In the genomic region with DNA sequence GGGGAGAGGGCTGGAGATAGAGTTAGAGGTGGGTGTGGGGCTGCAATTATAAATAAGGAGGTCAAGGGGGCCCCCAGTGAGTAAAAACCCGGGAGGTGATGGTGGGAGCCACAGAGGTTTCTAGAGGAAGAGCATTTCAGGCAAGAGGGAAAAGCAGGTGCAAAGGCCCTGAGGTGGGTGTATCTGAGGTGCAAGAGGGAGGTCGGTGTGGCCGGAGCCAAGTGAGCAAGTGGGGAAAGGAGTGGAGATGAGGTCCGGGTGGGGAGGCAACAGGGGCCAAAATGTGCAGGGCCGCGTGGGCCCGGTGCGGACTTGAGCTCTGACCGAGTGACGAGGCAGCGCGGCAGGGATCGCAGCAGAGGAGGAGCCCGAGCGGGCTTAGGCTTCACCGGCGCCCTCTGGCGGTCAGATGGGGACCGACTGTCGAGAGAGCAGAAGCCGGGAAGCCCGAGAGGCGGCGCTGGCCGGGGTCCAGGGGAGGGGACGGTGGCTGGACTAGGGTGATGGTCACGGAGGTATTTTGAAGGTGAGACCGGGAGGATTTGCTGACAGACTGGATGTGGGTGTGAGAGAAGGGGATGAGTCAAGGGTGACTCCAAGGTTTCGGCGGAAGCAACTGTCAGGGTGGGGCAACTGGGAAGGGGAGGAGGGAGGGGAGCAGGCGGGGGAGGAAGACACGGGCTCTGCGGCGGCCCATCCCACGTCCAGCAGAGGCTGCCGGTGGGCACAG, we compare ENCODE assay signal across 7 cellular contexts. TPM values are rescaled to one million over a fixed set of nuclear protein-coding genes. Genes with fewer than 3 reads are reported as not detected.
DNase-seq lines count a peak whose midpoint lies in the region; ATAC-seq, FAIRE-seq and TF ChIP-seq lines count a peak whose summit lies in the region.

No MANE protein-coding gene starts in this region.

- intact Hi-C loops in ascending aorta (cut with DNase I), result loop anchor here (2.0 kb wide), 1 partner anchor 30 kb away; a partner anchor contains a TSS
- intact Hi-C loops in aorta (cut with DNase I), result loop anchor here (5.0 to 10.0 kb wide), 5 partner anchors 142 to 324 kb away; a partner anchor contains a TSS

- H3K27ac ChIP-seq in ascending aorta, result no peak overlapping the region
- no peak overlapping the region for H3K27ac ChIP-seq in aorta (ENCODE audit: low read depth in 1 of 2, low read length in 2 of 2)

- H3K9me3 ChIP-seq in ascending aorta (no peaks in the 10 kb centered on the region), aorta (ENCODE audit: control insufficient read depth, low read length) (no peaks in the 10 kb centered on the region)

- H3K4me3 ChIP-seq in ascending aorta, result peak overlapping the region; percentile 43 to 51
- no peak overlapping the region for H3K4me3 ChIP-seq in aorta (ENCODE audit: low read length in 2 of 2)

- no peak for TF ChIP-seq POLR2A in GM12891 (IDR thresholded peaks at IDR 0.05; ENCODE audit: low read depth, low read length)

- no peaks in the 10 kb centered on the region for H3K27me3 ChIP-seq in ascending aorta
- no peaks in the 10 kb centered on the region for H3K27me3 ChIP-seq in aorta (ENCODE audit: control insufficient read depth in 1 of 2, insufficient read depth in 2 of 2, low read length in 1 of 2)

- ATAC-seq in aorta (ENCODE audit: low FRiP score), result peak; percentile 91

- H3K36me3 ChIP-seq in ascending aorta (no peaks in the 10 kb centered on the region), aorta (ENCODE audit: control insufficient read depth in 1 of 2, insufficient read depth in 2 of 2, low read length in 1 of 2) (no peaks in the 10 kb centered on the region)

- H3K4me1 ChIP-seq in ascending aorta (peaks cover 0 to 7% of the 10 kb centered on the region in 2 donors), aorta (ENCODE audit: control insufficient read depth in 1 of 2, insufficient read depth in 2 of 2, low read length in 2 of 2) (no peaks in the 10 kb centered on the region)

- peak; percentile 90 for DNase-seq in GM12891 (ENCODE audit: insufficient read length, low spot score)
- peak; percentile 68 for DNase-seq in NCI-H146 treated with DMSO at 0.1 percent for 48 hours (lab: John Stamatoyannopoulos, UW; ENCODE audit: unreplicated experiment)
- DNase-seq in T-helper 22 cell (ENCODE audit: low read depth), result peak; percentile 65
- DNase-seq in ascending aorta (ENCODE audit: low spot score in 2 of 2), result peak; percentile 40 to 92
- peak; percentile 87 for DNase-seq in hepatic stellate cell (ENCODE audit: low spot score)
- peak; percentile 90 for DNase-seq in retina
- DNase-seq in aorta, result peak; percentile 95 to 98

- peak; percentile 89 to 95 (median 94) for TF ChIP-seq CTCF in ascending aorta (IDR thresholded peaks at IDR 0.05)

- peak; percentile 78 for FAIRE-seq in GM12891 (lab: Jason Lieb, UNC)

- WGBS in aorta, 2 donors, result 3 to 5% methylated on average over 36 of the region's 36 CpGs

TF ChIP-seq in GM12891, 5 proteins besides CTCF, POLR2A, EP300 and RAD21:
- TF ChIP-seq POLR2AphosphoS5 (IDR thresholded peaks at IDR 0.05; ENCODE audit: low read depth, low read length) (no peak), PAX5 (IDR thresholded peaks at IDR 0.05; ENCODE audit: insufficient read depth, low read length, severe bottlenecking) (no peak), POU2F2 (IDR thresholded peaks at IDR 0.05; ENCODE audit: low read depth, low read length) (no peak), SPI1 (IDR thresholded peaks at IDR 0.05; ENCODE audit: low read depth, low read length) (no peak), TAF1 (IDR thresholded peaks at IDR 0.05; ENCODE audit: low read depth, low read length) (no peak)

RNA-seq across cellular contexts. Expression of a gene that starts 17.7 kb away (rescaled TPM):
- not detected for polyA plus RNA-seq in GM12891 (2012; ENCODE audit: low read depth, missing spikeins)
- total RNA-seq in ascending aorta (not detected), aorta (not detected)
- under 1 TPM in 1 of 2 donors, not detected in 1; 0.18 TPM for polyA plus RNA-seq in aorta

RNA-seq across cellular contexts. Expression of a gene that starts 26.0 kb away (rescaled TPM):
- polyA plus RNA-seq in GM12891 (2012; ENCODE audit: low read depth, missing spikeins), result not detected
- not detected for total RNA-seq in ascending aorta
- under 1 TPM in 1 of 2 donors, not detected in 1; 0.45 TPM for total RNA-seq in aorta
- polyA plus RNA-seq in aorta, result 10 to 100 TPM in 1 of 2 donors, under 1 TPM in 1; 0.74 to 12.3 TPM

RNA-seq across cellular contexts. Expression of a gene that starts 30.1 kb away (rescaled TPM):
- 3,629 TPM for polyA plus RNA-seq in GM12891 (2012; ENCODE audit: low read depth, missing spikeins)
- total RNA-seq in ascending aorta (2,223 TPM), aorta (100 to 1,000 TPM; 900 to 909 TPM)
- 1,000 to 10,000 TPM; 2,172 to 2,376 TPM for polyA plus RNA-seq in aorta

RNA-seq across cellular contexts. Expression of a gene that starts 30.5 kb away (rescaled TPM):
- 12.4 TPM for polyA plus RNA-seq in GM12891 (2012; ENCODE audit: low read depth, missing spikeins)
- total RNA-seq in ascending aorta (35.3 TPM), aorta (10 to 100 TPM; 14.6 to 17.9 TPM)
- 10 to 100 TPM; 21.5 to 25.4 TPM for polyA plus RNA-seq in aorta

RNA-seq across cellular contexts. Expression of a gene that starts 36.9 kb away (rescaled TPM):
- polyA plus RNA-seq in GM12891 (2012; ENCODE audit: low read depth, missing spikeins), result 0.22 TPM
- total RNA-seq in ascending aorta, result not detected
- total RNA-seq in aorta, result not detected
- polyA plus RNA-seq in aorta, result 1 to 10 TPM in 1 of 2 donors, not detected in 1; 2.1 TPM

Comparison
In these comparisons a context has a peak if more than half of its experiments do, and no peak if none do; other contexts are left out.
1. H3K4me3 ChIP-seq: peak in ascending aorta (2 of 2); none in aorta (0 of 2).
2. Peak in every context shown above with its lines, with median percentiles within 50 percentile points of each other: DNase-seq.